Comparison of ENCODE assay signal across 8 cellular contexts in genomic region chr17:79835953-79836951, GRCh38. TPM values are rescaled to one million over a fixed set of nuclear protein-coding genes. Genes with fewer than 3 reads are reported as not detected.
A peak's percentile ranks its signal among the peaks of the same experiment; 100 is the strongest.
DNase-seq lines count a peak whose midpoint lies in the region; ATAC-seq, FAIRE-seq and TF ChIP-seq lines count a peak whose summit lies in the region.

No MANE protein-coding gene starts in this region.

- H3K36me3 Mint-ChIP-seq in central memory CD8-positive, alpha-beta T cell (ENCODE audit: insufficient read depth), result peaks cover 59% of the 10 kb centered on the region
- H3K36me3 Mint-ChIP-seq in naive thymus-derived CD4-positive, alpha-beta T cell, result peaks cover 5 to 22% (median 14%) of the 10 kb centered on the region in 5 donors

- H3K4me3 ChIP-seq in naive thymus-derived CD4-positive, alpha-beta T cell (ENCODE audit: low read length), result peak overlapping the region; percentile 78

- TF ChIP-seq POLR2A in GM12891 (IDR thresholded peaks at IDR 0.05; ENCODE audit: low read depth, low read length), result peak; percentile 9; the same call in 1 of the 2 replicates

- no peak for DNase-seq in GM12891 (ENCODE audit: insufficient read length, low spot score)
- peak; percentile 46 for DNase-seq in NCI-H510A treated with DMSO at 0.1 percent for 48 hours (lab: John Stamatoyannopoulos, UW)
- DNase-seq in central memory CD8-positive, alpha-beta T cell (ENCODE audit: low spot score in 2 of 2), result no peak
- DNase-seq in naive thymus-derived CD4-positive, alpha-beta T cell, result no peak
- no peak for DNase-seq in amniotic stem cell (lab: John Stamatoyannopoulos, UW)
- no peak for DNase-seq in KG1 (lab: John Stamatoyannopoulos, UW)
- DNase-seq in activated CD8-positive, alpha-beta memory T cell treated with anti-CD3 and anti-CD28 coated beads, Interleukin-2, amount 50 U/mL, for 4 hours, result no peak
- DNase-seq in activated CD4-positive, alpha-beta T cell treated with anti-CD3 and anti-CD28 coated beads for 48 hours, result no peak

- no peaks in the 10 kb centered on the region for H3K9me3 ChIP-seq in naive thymus-derived CD4-positive, alpha-beta T cell (ENCODE audit: control insufficient read depth in 2 of 3, low read length in 3 of 3)

- peak overlapping the region; percentile 98 for H3K4me3 Mint-ChIP-seq in central memory CD8-positive, alpha-beta T cell
- peak overlapping the region; percentile 76 to 99 (median 96) for H3K4me3 Mint-ChIP-seq in naive thymus-derived CD4-positive, alpha-beta T cell

- no peak overlapping the region for H3K27ac ChIP-seq in naive thymus-derived CD4-positive, alpha-beta T cell (ENCODE audit: low read depth, low read length)

- peaks cover 35 to 50% of the 10 kb centered on the region in 2 donors for H3K4me1 ChIP-seq in naive thymus-derived CD4-positive, alpha-beta T cell (ENCODE audit: control insufficient read depth in 2 of 2, insufficient read depth in 2 of 2, low read length in 2 of 2)

- POLR2A ChIA-PET in naive thymus-derived CD4-positive, alpha-beta T cell (lab: Charles Lee), result interaction anchor here (0.6 to 2.9 kb wide), 19 partner anchors 8 to 156 kb away, joined by 3 to 16 read pairs (median 4); partner anchors contain the start of gene CBX8

- intact Hi-C loops in naive thymus-derived CD4-positive, alpha-beta T cell (cut with micrococcal nuclease), result loop anchor here (2.0 to 5.0 kb wide), 3 partner anchors 89 to 311 kb away; partner anchors contain the start of gene EIF4A3 (in 1 of the 2)

- H3K9me3 Mint-ChIP-seq in central memory CD8-positive, alpha-beta T cell, result no peaks in the 10 kb centered on the region
- H3K9me3 Mint-ChIP-seq in naive thymus-derived CD4-positive, alpha-beta T cell, result peaks cover 0 to 6% (median 0%) of the 10 kb centered on the region in 11 donors

- ATAC-seq in central memory CD8-positive, alpha-beta T cell (replicated peaks; ENCODE audit: extremely low read depth, poor library complexity, severe bottlenecking), result no peak
- no peak for ATAC-seq in naive thymus-derived CD4-positive, alpha-beta T cell

- peaks cover 29% of the 10 kb centered on the region for H3K4me1 Mint-ChIP-seq in central memory CD8-positive, alpha-beta T cell
- peaks cover 13 to 51% (median 27%) of the 10 kb centered on the region in 7 donors for H3K4me1 Mint-ChIP-seq in naive thymus-derived CD4-positive, alpha-beta T cell

- FAIRE-seq in GM12891 (lab: Jason Lieb, UNC), result no peak

- H3K27ac Mint-ChIP-seq in central memory CD8-positive, alpha-beta T cell (ENCODE audit: low read depth), result peak overlapping the region; percentile 79
- H3K27ac Mint-ChIP-seq in naive thymus-derived CD4-positive, alpha-beta T cell, result peak overlapping the region in 3 of 9 donors; percentile 32 to 62 (median 53)

- no peaks in the 10 kb centered on the region for H3K27me3 Mint-ChIP-seq in central memory CD8-positive, alpha-beta T cell
- peaks cover 0 to 14% (median 3%) of the 10 kb centered on the region in 5 donors for H3K27me3 Mint-ChIP-seq in naive thymus-derived CD4-positive, alpha-beta T cell

- CTCF ChIA-PET in naive thymus-derived CD4-positive, alpha-beta T cell (lab: Charles Lee), result interaction anchor here (1.0 to 1.1 kb wide), 2 partner anchors 9 to 95 kb away, joined by 3 read pairs; no protein-coding TSS in a partner anchor

- H3K27me3 ChIP-seq in naive thymus-derived CD4-positive, alpha-beta T cell (ENCODE audit: control insufficient read depth in 2 of 2, insufficient read depth in 2 of 2, low read length in 2 of 2), result peaks cover 1 to 13% of the 10 kb centered on the region in 2 donors

- H3K36me3 ChIP-seq in naive thymus-derived CD4-positive, alpha-beta T cell (ENCODE audit: control insufficient read depth in 2 of 3, insufficient read depth in 3 of 3, low read length in 3 of 3), result peaks cover 5 to 32% (median 13%) of the 10 kb centered on the region in 3 experiments

TF ChIP-seq in GM12891, 5 proteins besides CTCF, POLR2A, EP300 and RAD21:
- TF ChIP-seq POLR2AphosphoS5 (IDR thresholded peaks at IDR 0.05; ENCODE audit: low read depth, low read length) (0 out of 2 replicates have a peak, but pooled peaks have one; percentile 14), TAF1 (IDR thresholded peaks at IDR 0.05; ENCODE audit: low read depth, low read length) (no peak)

RNA-seq across cellular contexts. Expression of gene CBX4, which starts 3.0 kb away (rescaled TPM):
- 17.1 TPM for polyA plus RNA-seq in GM12891 (2012; ENCODE audit: low read depth, missing spikeins)
- total RNA-seq in naive thymus-derived CD4-positive, alpha-beta T cell, result 100 to 1,000 TPM in 2 of 5 experiments, 10 to 100 TPM in 3; 37.7 to 134 (median 84.4) TPM
- 1 to 10 TPM; 4.0 to 7.4 TPM for polyA plus RNA-seq in naive thymus-derived CD4-positive, alpha-beta T cell

RNA-seq across cellular contexts. Expression of gene CBX8, which starts 39.4 kb away (rescaled TPM):
- 2.8 TPM for polyA plus RNA-seq in GM12891 (2012; ENCODE audit: low read depth, missing spikeins)
- 10 to 100 TPM in 1 of 5 experiments, 1 to 10 TPM in 4; 2.4 to 11.9 (median 3.0) TPM for total RNA-seq in naive thymus-derived CD4-positive, alpha-beta T cell
- polyA plus RNA-seq in naive thymus-derived CD4-positive, alpha-beta T cell, result 1 to 10 TPM in 1 of 2 donors, under 1 TPM in 1; 0.96 to 1.9 TPM

RNA-seq across cellular contexts. Expression of gene CBX2, which starts 58.3 kb away (rescaled TPM):
- polyA plus RNA-seq in GM12891 (2012; ENCODE audit: low read depth, missing spikeins), result 0.47 TPM
- 1 to 10 TPM in 1 of 5 experiments, under 1 TPM in 4; 0.24 to 4.4 (median 0.41) TPM for total RNA-seq in naive thymus-derived CD4-positive, alpha-beta T cell
- under 1 TPM in 1 of 2 donors, not detected in 1; 0.41 TPM for polyA plus RNA-seq in naive thymus-derived CD4-positive, alpha-beta T cell
